Comparison of ENCODE assay signal across 8 cellular contexts in genomic region chr10:128506423-128506822, GRCh38.
"Had no signal": no experiment of that assay in that cellular context is flagged by ENCODE, and none has a peak within 500 bp of the region (broad histone marks: within the 10 kb centered on the region; RNA-seq: fewer than 3 reads in every experiment).

No MANE protein-coding gene starts in this region.

- ATAC-seq: GM12878 had no signal

- H3K4me3 ChIP-seq: GM12878 had no signal

- FAIRE-seq: G401.6, GM12878, GM12891, GM12892, GM18507, GM19239 had no signal

- DNase-seq: GDM1, GF-D8 had no signal
